ENCODE assay signal across 8 cellular contexts in the genomic region with DNA sequence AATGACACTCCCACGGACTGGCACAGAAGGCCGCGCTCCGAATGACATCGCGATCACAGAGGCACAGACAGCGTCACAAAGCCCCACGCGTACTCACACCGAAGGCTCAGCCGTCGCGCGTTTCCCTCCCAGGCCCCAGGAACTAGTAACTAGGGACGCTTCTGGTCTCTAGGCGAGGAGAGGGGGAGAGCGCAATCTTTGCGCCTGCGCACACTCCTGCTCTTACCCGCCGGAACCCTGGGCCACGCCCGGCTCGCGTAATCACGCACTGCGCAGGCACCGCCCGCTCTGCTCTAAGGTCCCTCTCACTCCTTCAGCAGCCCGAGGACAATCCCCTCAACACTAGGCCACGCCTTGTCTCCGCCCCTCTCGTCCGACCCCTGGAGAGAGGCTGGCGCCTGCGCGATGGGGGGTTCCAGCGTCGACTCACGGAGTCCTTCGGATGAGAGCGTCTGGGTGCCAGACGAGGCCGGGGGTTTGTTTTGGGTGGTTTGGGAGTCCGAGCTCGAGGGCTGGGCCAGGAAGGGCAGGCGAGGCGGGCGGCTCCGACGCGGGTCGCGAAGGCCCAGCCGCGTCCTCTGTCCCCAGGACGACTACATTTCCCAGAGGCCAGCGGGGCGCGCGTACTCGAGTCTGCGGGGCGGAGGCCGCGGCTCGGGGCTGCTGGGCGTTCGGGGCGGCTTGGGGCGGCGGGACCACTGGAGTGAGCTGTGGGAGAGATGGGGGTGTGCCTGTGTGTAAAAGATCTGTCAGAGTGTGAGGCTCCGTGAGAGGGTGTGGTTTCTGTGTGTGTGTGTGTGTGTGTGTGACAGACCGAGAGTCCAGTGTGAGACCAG. TPM values are rescaled to one million over a fixed set of nuclear protein-coding genes. Genes with fewer than 3 reads are reported as not detected.
A peak's percentile ranks its signal among the peaks of the same experiment; 100 is the strongest.
DNase-seq lines count a peak whose midpoint lies in the region; ATAC-seq, FAIRE-seq and TF ChIP-seq lines count a peak whose summit lies in the region.

ZNF471 (plus strand) TSS at position 410 of the 836 bp plus-strand sequence. CDS start 3,717 bp downstream, outside the sequence.

- H3K4ac ChIP-seq in H1 (replicated peaks; ENCODE audit: insufficient read length, low read depth, low read length): peak within 1 kb of the TSS; percentile 25

- TF ChIP-seq RAD21 in H1 (IDR thresholded peaks at IDR 0.05 in 1 of 2, conservative IDR thresholded peaks at IDR 0.05 in 1 of 2; ENCODE audit: low read depth in 2 of 2, low read length in 2 of 2): no peak

- H2BK12ac ChIP-seq in H1 (ENCODE audit: low read depth, low read length): peak within 1 kb of the TSS; percentile 10; the same call in 1 of the 2 replicates

- no peak for TF ChIP-seq EP300 in H1 (IDR thresholded peaks at IDR 0.05; ENCODE audit: borderline replicate concordance in 1 of 2, low read depth in 2 of 2, low read length in 2 of 2)

- TF ChIP-seq POLR2A in H1 (IDR thresholded peaks at IDR 0.05; ENCODE audit: control extremely low read depth in 1 of 2, low read depth in 2 of 2, low read length in 2 of 2): peak in 1 of 2 experiments; percentile 45; a peak in 1 of 3 replicates

- FAIRE-seq in H1 (lab: Jason Lieb, UNC): peak; percentile 86

- H3K27ac ChIP-seq in H1 (ENCODE audit: low read depth, low read length) (peak within 1 kb of the TSS; percentile 78), lung (ENCODE audit: low read depth in 1 of 2, low read length in 1 of 2) (peak within 1 kb of the TSS; percentile 96 to 99)

- peak within 1 kb of the TSS; percentile 79 for H2BK5ac ChIP-seq in H1 (ENCODE audit: low read depth, low read length)

- peak within 1 kb of the TSS in 3 of 4 experiments; percentile 87 to 90 (median 90); a peak in 6 of 7 replicates for H3K9ac ChIP-seq in H1 (replicated peaks in 1 of 4; ENCODE audit: extremely low read depth in 1 of 4, low read depth in 3 of 4, low read length in 3 of 4)

- peak; percentile 99 for ATAC-seq in lung (ENCODE audit: insufficient read depth, low FRiP score)
- ATAC-seq in HG02571 (IDR thresholded peaks at IDR 0.05; ENCODE audit: unreplicated experiment): no peak
- no peak for ATAC-seq in HG03521 (IDR thresholded peaks at IDR 0.05; ENCODE audit: unreplicated experiment)

- no peak for TF ChIP-seq CTCF in H1 (IDR thresholded peaks at IDR 0.05; ENCODE audit: control extremely low read depth in 1 of 3, insufficient read depth in 1 of 3, low read depth in 1 of 3, low read length in 3 of 3)
- TF ChIP-seq CTCF in lung (IDR thresholded peaks at IDR 0.05; ENCODE audit: control extremely low read depth, extremely low read depth): no peak

- peaks cover 14% of the 10 kb centered on the region for H3K23me2 ChIP-seq in H1 (ENCODE audit: low read depth, low read length)

- H3K4me2 ChIP-seq in H1 (ENCODE audit: insufficient read depth in 1 of 2, low read depth in 2 of 2, low read length in 2 of 2): peak within 1 kb of the TSS; percentile 100

- CTCF ChIA-PET in H1 (lab: Charles Lee; ENCODE audit: partially characterized antibody): interaction anchor here (0.7 to 1.7 kb wide), 3 partner anchors 17 to 442 kb away, joined by 3 read pairs; partner anchors contain the start of gene ZFP28

- H3K36me3 ChIP-seq in H1 (ENCODE audit: control insufficient read depth in 2 of 4, insufficient read depth in 4 of 4, low read length in 3 of 4) (no peaks in the 10 kb centered on the region), lung (ENCODE audit: control insufficient read depth in 2 of 2, insufficient read depth in 2 of 2, low read length in 2 of 2) (peaks cover 0 to 4% of the 10 kb centered on the region in 2 donors)

- H2BK120ac ChIP-seq in H1 (replicated peaks; ENCODE audit: low read depth, low read length): no peak within 1 kb of the TSS

- H3K4me1 ChIP-seq in H1 (replicated peaks in 1 of 4; ENCODE audit: control insufficient read depth in 3 of 4, insufficient read depth in 4 of 4, low read length in 3 of 4): peaks cover 0 to 10% (median 2%) of the 10 kb centered on the region in 4 experiments; a peak in 5 of 7 replicates
- peaks cover 0 to 10% of the 10 kb centered on the region in 2 donors for H3K4me1 ChIP-seq in lung (ENCODE audit: control insufficient read depth in 2 of 2, insufficient read depth in 2 of 2, low read length in 2 of 2)

- peak within 1 kb of the TSS; percentile 98 for H4K5ac ChIP-seq in H1 (ENCODE audit: insufficient read length, low read depth, low read length)

- H2BK15ac ChIP-seq in H1 (ENCODE audit: low read length): no peak within 1 kb of the TSS

- DNase-seq in NCI-H2227 treated with DMSO at 0.1 percent for 48 hours (lab: John Stamatoyannopoulos, UW): peak; percentile 100
- peak; percentile 93 for DNase-seq in activated CD8-positive, alpha-beta memory T cell treated with anti-CD3 and anti-CD28 coated beads for 24 hours
- DNase-seq in H1 (ENCODE audit: low read depth in 1 of 2, low spot score in 2 of 2): peak; percentile 88 to 93
- DNase-seq in lung (ENCODE audit: low spot score): peak; percentile 96
- peak; percentile 54 to 80 (median 65) for DNase-seq in stimulated activated CD4-positive, alpha-beta T cell treated with anti-CD3 and anti-CD28 coated beads, TNF-alpha, amount 100 ng/mL, for 24 hours (ENCODE audit: low read depth in 3 of 3)

- no peak within 1 kb of the TSS for H3K14ac ChIP-seq in H1 (ENCODE audit: insufficient read length)

- no peak within 1 kb of the TSS; the same call in 1 of the 2 replicates for H2AK5ac ChIP-seq in H1 (ENCODE audit: low read depth, low read length)

- POLR2A ChIA-PET in H1 (lab: Charles Lee; ENCODE audit: partially characterized antibody): interaction anchor here (1.1 to 1.8 kb wide), 3 partner anchors 11 to 31 kb away, joined by 3 to 8 read pairs (median 4); partner anchors contain the start of gene ZFP28

- no peak within 1 kb of the TSS for H3K23ac ChIP-seq in H1 (ENCODE audit: insufficient read length)

- H3K27me3 ChIP-seq in H1 (replicated peaks in 1 of 4; ENCODE audit: control insufficient read depth in 3 of 4, extremely low read depth in 1 of 4, insufficient read depth in 3 of 4, low read length in 3 of 4): peaks cover 0 to 5% (median 2%) of the 10 kb centered on the region in 4 experiments; a peak in 3 of 7 replicates
- H3K27me3 ChIP-seq in lung (ENCODE audit: control insufficient read depth, insufficient read depth): no peaks in the 10 kb centered on the region

- peaks cover 4 to 12% of the 10 kb centered on the region in 2 experiments; a peak in 2 of 4 replicates for H3K9me3 ChIP-seq in H1 (ENCODE audit: insufficient read depth in 2 of 2, low read depth in 1 of 2, low read length in 1 of 2)
- peaks cover 0 to 26% of the 10 kb centered on the region in 2 donors for H3K9me3 ChIP-seq in lung (ENCODE audit: control insufficient read depth in 2 of 2, insufficient read depth in 1 of 2, low read length in 1 of 2)

- WGBS in H1 (ENCODE audit: extremely low coverage in 1 of 2, insufficient coverage in 1 of 2, insufficient read length in 1 of 2, insufficient replicate concordance in 2 of 2, low coverage in 1 of 2, low lambda C conversion rate in 2 of 2, missing lambda C conversion rate in 1 of 2), 2 experiments: 2% methylated on average over 67 of the region's 74 CpGs; no CpG with 5 or more reads in 1 of the 2 experiments
- WGBS in lung, 2 donors: 0 to 3% methylated on average over 72 to 74 of the region's 74 CpGs

- peak within 1 kb of the TSS; percentile 100 for H2AFZ ChIP-seq in H1 (ENCODE audit: low read length)

- no peak within 1 kb of the TSS for H3K18ac ChIP-seq in H1 (ENCODE audit: extremely low read depth, low read length)

- no peaks in the 10 kb centered on the region for H3K79me1 ChIP-seq in H1 (ENCODE audit: low read depth, low read length)

- H4K91ac ChIP-seq in H1 (replicated peaks; ENCODE audit: insufficient read length, low read length): peak within 1 kb of the TSS; percentile 73

- peaks cover 0 to 2% of the 10 kb centered on the region in 2 experiments for H4K20me1 ChIP-seq in H1 (replicated peaks in 1 of 2; ENCODE audit: control insufficient read depth in 1 of 2, insufficient read depth in 2 of 2, low read length in 2 of 2)

- H3K4me3 ChIP-seq in GM08714 (ENCODE audit: low read length) (peak within 1 kb of the TSS; percentile 41; the same call in 1 of the 2 replicates), H1 (ENCODE audit: extremely low read depth in 1 of 4, insufficient read depth in 2 of 4, low read depth in 3 of 4, low read length in 4 of 4) (peak within 1 kb of the TSS; percentile 73 to 98 (median 80)), lung (peak within 1 kb of the TSS; percentile 64)

- H3K79me2 ChIP-seq in H1 (ENCODE audit: control insufficient read depth in 1 of 2, insufficient read depth in 2 of 2, low read length in 2 of 2): no peaks in the 10 kb centered on the region

- no peak within 1 kb of the TSS for H2BK20ac ChIP-seq in H1 (ENCODE audit: low read length)

- H4K8ac ChIP-seq in H1 (ENCODE audit: extremely low read depth, insufficient read depth, low read length): peak within 1 kb of the TSS; percentile 98

- peak within 1 kb of the TSS; percentile 90 for H3K56ac ChIP-seq in H1 (replicated peaks; ENCODE audit: insufficient read length, low read depth, low read length)

TF ChIP-seq in H1, 55 proteins besides CTCF, POLR2A, EP300 and RAD21 (continues in another document):
- TF ChIP-seq TAF1 (IDR thresholded peaks at IDR 0.05; ENCODE audit: low read depth, low read length) (0 out of 2 replicates have a peak, but pooled peaks have one; percentile 26), CHD1 (IDR thresholded peaks at IDR 0.05; ENCODE audit: low read depth, low read length) (no peak), GTF2F1 (IDR thresholded peaks at IDR 0.05; ENCODE audit: borderline replicate concordance, low read depth, low read length) (no peak), GABPA (IDR thresholded peaks at IDR 0.05; ENCODE audit: borderline replicate concordance, insufficient read depth, low read length) (no peak), ASH2L (IDR thresholded peaks at IDR 0.05; ENCODE audit: low read length) (peak; percentile 68), SP1 (IDR thresholded peaks at IDR 0.05; ENCODE audit: low read depth, low read length) (no peak), MAFK (IDR thresholded peaks at IDR 0.05; ENCODE audit: low read depth, low read length) (no peak), CTBP2 (IDR thresholded peaks at IDR 0.05; ENCODE audit: borderline replicate concordance, insufficient read depth, insufficient read length, low read length) (no peak), BCL11A (IDR thresholded peaks at IDR 0.05; ENCODE audit: low read depth in 2 of 2, low read length in 2 of 2) (no peak)

RNA-seq across cellular contexts. Expression of gene ZNF471, which starts in this region (rescaled TPM):
- total RNA-seq in H1 (2021; fragmentation: NEBNext Ultra II Directional; extraction: Animal tissue kit (Norgen Biotek cat#: 25700)): 0.42 and 0.74 TPM in 2 replicates
- polyA plus RNA-seq in H1 (2011; rRNA removed) (0.46 and 0.73 TPM in 2 replicates), lung (1 to 10 TPM; 1.3 to 2.0 TPM)
- polyA plus RNA-seq in H1 (2011; cell fraction: cytosol; rRNA removed): 0.98 TPM
- 1.1 TPM for polyA plus RNA-seq in H1 (2011; cell fraction: nucleus; rRNA removed)
- 0.67 to 2.0 TPM (median 1.0 TPM) in 4 replicates for polyA plus RNA-seq in H1 (2012, experiment 1 of 2)
- not detected for polyA plus RNA-seq in H1 (2012, experiment 2 of 2)
- 1.1 TPM for polyA plus RNA-seq in H1 (2013, experiment 1 of 2)
- 1.1 TPM for polyA plus RNA-seq in H1 (2013, experiment 2 of 2)
- 1.3 and 2.1 TPM in 2 replicates for polyA minus RNA-seq in H1 (2011; rRNA and poly(A)+ RNA removed)
- 0.51 TPM for polyA minus RNA-seq in H1 (2011; cell fraction: cytosol; rRNA and poly(A)+ RNA removed)
- 4.5 TPM for polyA minus RNA-seq in H1 (2011; cell fraction: nucleus; rRNA and poly(A)+ RNA removed)
- 10 to 100 TPM in 1 of 2 donors, 1 to 10 TPM in 1; 2.4 to 14.4 TPM for total RNA-seq in lung
